Comparison of ENCODE assay signal across 23 cellular contexts in the genomic region with DNA sequence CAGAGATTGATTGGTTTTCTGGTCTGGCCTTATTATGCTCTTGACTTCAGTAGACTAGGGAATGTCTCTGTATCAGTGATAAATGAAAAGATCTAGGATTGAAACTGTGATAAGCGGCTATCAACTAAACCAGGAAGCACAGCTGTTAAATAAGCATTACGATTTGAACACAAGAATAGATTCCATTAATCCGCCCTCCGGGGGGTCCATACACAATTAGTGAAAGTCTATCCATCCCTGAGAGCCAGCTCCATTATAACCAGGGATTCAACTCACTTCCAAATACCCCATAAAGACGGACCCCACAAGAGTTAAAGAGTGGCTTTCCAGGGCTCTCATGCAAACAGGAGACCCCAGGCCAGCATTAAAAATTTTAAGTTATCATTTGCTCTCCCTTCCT.
DNase-seq lines count a peak whose midpoint lies in the region; TF ChIP-seq lines count a peak whose summit lies in the region.
"Had no signal": no experiment of that assay in that cellular context is flagged by ENCODE, and none has a peak within 500 bp of the region (broad histone marks: within the 10 kb centered on the region; RNA-seq: fewer than 3 reads in every experiment).

No MANE protein-coding gene starts in this region.

- DNase-seq in DMS153 treated with DMSO at 0.1 percent for 48 hours (lab: John Stamatoyannopoulos, UW; ENCODE audit: unreplicated experiment) (peak; percentile 54), NCI-H128 (lab: John Stamatoyannopoulos, UW; ENCODE audit: unreplicated experiment) (peak; percentile 55), NCI-H69 (lab: John Stamatoyannopoulos, UW) (peak; percentile 48), neural progenitor cell (ENCODE audit: low spot score) (peak; percentile 81), A172 (ENCODE audit: low spot score) (no peak), T-helper 2 cell (no peak), cerebellar cortex (ENCODE audit: low spot score) (no peak)
- DNase-seq: ACHN; CD4-positive, alpha-beta T cell; COR-L47; DND-41; KBM-7; MM.1S; NCI-H1048; NCI-H187 treated with DMSO at 0.1 percent for 48 hours; NCI-H2107; NCI-H345; NCI-H526 treated with DMSO at 0.1 percent for 48 hours; Peyer's patch; T-helper 1 cell had no signal

- H3K27me3 Mint-ChIP-seq in neural progenitor cell (ENCODE audit: insufficient read depth, low read depth) = peaks cover 3% of the 10 kb centered on the region

- no peak overlapping the region for H2AFZ ChIP-seq in neural progenitor cell (replicated peaks)

- TF ChIP-seq CTCF in neural progenitor cell (IDR thresholded peaks at IDR 0.05) = no peak

- H3F3A ChIP-seq in neural progenitor cell (ENCODE audit: low read depth) = peaks cover 5% of the 10 kb centered on the region

- H4K20me1 ChIP-seq in neural progenitor cell (ENCODE audit: low read depth) = no peaks in the 10 kb centered on the region
- H4K20me1 ChIP-seq: BLaER1 had no signal

- peaks cover 4% of the 10 kb centered on the region for H3K36me3 Mint-ChIP-seq in neural progenitor cell

- peaks cover 25% of the 10 kb centered on the region for H3K4me1 Mint-ChIP-seq in neural progenitor cell

- no peaks in the 10 kb centered on the region for H3K27me3 ChIP-seq in neural progenitor cell
- H3K27me3 ChIP-seq: BLaER1, Peyer's patch, SJSA1 had no signal

- no peaks in the 10 kb centered on the region for H3K36me3 ChIP-seq in neural progenitor cell
- H3K36me3 ChIP-seq: BLaER1, Peyer's patch, SJSA1 had no signal

- H3K27ac Mint-ChIP-seq in neural progenitor cell = no peak overlapping the region
- H3K27ac Mint-ChIP-seq: CD4-positive, alpha-beta T cell had no signal

- no peaks in the 10 kb centered on the region for H3K79me2 ChIP-seq in neural progenitor cell (ENCODE audit: low read depth)

- no peak overlapping the region for H3K27ac ChIP-seq in neural progenitor cell
- H3K27ac ChIP-seq: BLaER1, HL-60, Peyer's patch, SJSA1 had no signal

- H3K4me3 ChIP-seq in neural progenitor cell = no peak overlapping the region
- H3K4me3 ChIP-seq: BLaER1, Peyer's patch, SJSA1 had no signal

- no peak overlapping the region for H3K9ac ChIP-seq in neural progenitor cell
- H3K9ac ChIP-seq: BLaER1 had no signal

- H3K9me3 Mint-ChIP-seq in neural progenitor cell = peaks cover 4% of the 10 kb centered on the region
- H3K9me3 Mint-ChIP-seq: CD4-positive, alpha-beta T cell had no signal

- peaks cover 26% of the 10 kb centered on the region for H3K4me1 ChIP-seq in neural progenitor cell
- H3K4me1 ChIP-seq: BLaER1, Peyer's patch, SJSA1 had no signal

- peak overlapping the region; percentile 42 for H3K4me2 ChIP-seq in neural progenitor cell
- H3K4me2 ChIP-seq: BLaER1 had no signal

- H3K9me3 ChIP-seq in neural progenitor cell (ENCODE audit: low read depth) = no peaks in the 10 kb centered on the region
- H3K9me3 ChIP-seq: BLaER1, Peyer's patch, SJSA1 had no signal

- no peak overlapping the region for H3K4me3 Mint-ChIP-seq in neural progenitor cell
- H3K4me3 Mint-ChIP-seq: CD4-positive, alpha-beta T cell had no signal

Comparison
In these comparisons a context has a peak if more than half of its experiments do, and no peak if none do; other contexts are left out.
1. DNase-seq: peak in DMS153 treated with DMSO at 0.1 percent for 48 hours (single experiment), NCI-H128 (single experiment), NCI-H69 (single experiment) and neural progenitor cell (single experiment); none in A172 (single experiment), T-helper 2 cell (0 of 5) and cerebellar cortex (single experiment).